Comparison of ENCODE assay signal across 1 cellular context in genomic region chr18:48992133-48992532, GRCh38.
TF ChIP-seq lines count a peak whose summit lies in the region.

No MANE protein-coding gene starts in this region.

TF ChIP-seq in IMR-90, 13 proteins besides CTCF, POLR2A, EP300 and RAD21:
- TF ChIP-seq FOS (IDR thresholded peaks at IDR 0.05; ENCODE audit: low read depth, low read length) = no peak
- TF ChIP-seq BHLHE40 (IDR thresholded peaks at IDR 0.05; ENCODE audit: low read depth, low read length) = no peak
- TF ChIP-seq MAFK (IDR thresholded peaks at IDR 0.05; ENCODE audit: low read depth, low read length) = no peak
- TF ChIP-seq MXI1 (IDR thresholded peaks at IDR 0.05; ENCODE audit: borderline replicate concordance, low read depth, low read length) = no peak
- TF ChIP-seq CHD1 (IDR thresholded peaks at IDR 0.05; ENCODE audit: low read depth, low read length) = no peak
- TF ChIP-seq USF2 (IDR thresholded peaks at IDR 0.05; ENCODE audit: low read depth, low read length) = no peak
- no peak for TF ChIP-seq RCOR1 (IDR thresholded peaks at IDR 0.05; ENCODE audit: insufficient replicate concordance, low read length)
- no peak for TF ChIP-seq RFX5 (IDR thresholded peaks at IDR 0.05; ENCODE audit: low read depth, low read length)
TF ChIP-seq in IMR-90: peak in this region for 0.
